ENCODE assay signal across 1 cellular context in genomic region chr1:212500351-212500750, GRCh38.
TF ChIP-seq lines count a peak whose summit lies in the region.

No MANE protein-coding gene starts in this region.

TF ChIP-seq in IMR-90, 13 proteins besides CTCF, POLR2A, EP300 and RAD21 (continued from another document):
- no peak for TF ChIP-seq CHD1 (IDR thresholded peaks at IDR 0.05; ENCODE audit: low read depth, low read length)
- no peak for TF ChIP-seq ELK1 (IDR thresholded peaks at IDR 0.05; ENCODE audit: borderline replicate concordance, low read depth, low read length)
- TF ChIP-seq USF2 (IDR thresholded peaks at IDR 0.05; ENCODE audit: low read depth, low read length): no peak
- TF ChIP-seq MAFK (IDR thresholded peaks at IDR 0.05; ENCODE audit: low read depth, low read length): no peak
- no peak for TF ChIP-seq MXI1 (IDR thresholded peaks at IDR 0.05; ENCODE audit: borderline replicate concordance, low read depth, low read length)
